8 cellular contexts compared by ENCODE assay signal in the genomic region with DNA sequence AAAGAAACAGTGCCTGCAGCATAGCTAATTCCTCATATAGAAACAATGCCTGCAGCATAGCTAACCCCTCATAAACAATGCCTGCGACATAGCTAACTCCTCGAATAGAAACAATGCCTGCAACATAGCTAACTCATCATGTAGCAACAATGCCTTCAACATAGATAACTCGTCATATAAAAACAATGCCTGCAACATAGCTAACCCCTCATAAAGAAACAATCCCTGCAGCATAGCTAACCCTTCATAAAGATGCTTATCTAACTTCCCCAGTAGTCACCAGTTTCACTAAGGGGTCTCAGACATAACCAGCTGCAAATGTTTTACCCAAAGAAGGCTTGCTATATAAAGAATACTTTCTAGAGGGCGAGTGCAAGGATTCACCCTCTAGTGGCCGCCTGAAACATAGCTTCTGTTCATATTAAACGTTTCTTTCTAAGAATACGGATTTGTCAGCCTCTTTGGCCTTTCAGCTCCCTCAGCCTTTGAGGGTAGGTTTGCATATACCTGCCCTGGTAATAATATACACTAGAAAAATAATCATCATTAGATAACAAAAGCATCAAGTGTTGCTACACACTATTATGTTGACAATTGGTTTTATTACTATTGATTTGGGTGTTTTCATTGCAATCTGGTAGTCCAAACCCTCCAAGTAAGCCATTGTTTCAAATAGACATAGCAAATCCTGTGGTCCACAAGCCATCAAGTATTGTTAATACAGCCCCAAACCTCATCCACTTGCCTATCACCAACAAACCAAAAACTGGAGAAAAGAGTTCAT. TPM values are rescaled to one million over a fixed set of nuclear protein-coding genes. Genes with fewer than 3 reads are reported as not detected.
DNase-seq lines count a peak whose midpoint lies in the region; ATAC-seq and TF ChIP-seq lines count a peak whose summit lies in the region.

No MANE protein-coding gene starts in this region.

- peak; percentile 82 for TF ChIP-seq CTCF in AG04450 (IDR thresholded peaks at IDR 0.05; ENCODE audit: low read depth, low read length)
- peak; percentile 71 for TF ChIP-seq CTCF in GM13977 (IDR thresholded peaks at IDR 0.05; ENCODE audit: extremely low read depth, insufficient read depth, missing control alignments)
- peak; percentile 72 for TF ChIP-seq CTCF in kidney epithelial cell (IDR thresholded peaks at IDR 0.05; ENCODE audit: insufficient read depth, low read length, poor library complexity, severe bottlenecking)
- TF ChIP-seq CTCF in suprapubic skin (IDR thresholded peaks at IDR 0.05), result peak in 1 of 2 donors; percentile 43

- in situ Hi-C loops in GM13977 (cut with MboI; ENCODE audit: low pct_unique_long_range_greater_than_20kb, low sequenced_read_pairs, unreplicated experiment), result no loop called here

- H3K9me3 ChIP-seq in AG04450 (ENCODE audit: control insufficient read depth, insufficient read depth, low read length) (no peaks in the 10 kb centered on the region; the same call in 1 of the 2 replicates), suprapubic skin (no peaks in the 10 kb centered on the region)

- TF ChIP-seq POLR2A in suprapubic skin (IDR thresholded peaks at IDR 0.05), result no peak

- CTCF ChIA-PET in AG04450 (lab: Charles Lee), result interaction anchor here (0.6 to 3.5 kb wide), 27 partner anchors 9 to 685 kb away, joined by 3 to 30 read pairs (median 4); no protein-coding TSS in a partner anchor

- no peaks in the 10 kb centered on the region for H3K27me3 ChIP-seq in AG04450 (ENCODE audit: control insufficient read depth, insufficient read depth, low read length)
- H3K27me3 ChIP-seq in kidney epithelial cell (ENCODE audit: control insufficient read depth, insufficient read depth, low read length), result no peaks in the 10 kb centered on the region
- no peaks in the 10 kb centered on the region for H3K27me3 ChIP-seq in suprapubic skin

- no peaks in the 10 kb centered on the region for H3K4me1 ChIP-seq in suprapubic skin

- no peak for TF ChIP-seq EP300 in suprapubic skin (IDR thresholded peaks at IDR 0.05)

- ATAC-seq in GM18858 (IDR thresholded peaks at IDR 0.05; ENCODE audit: unreplicated experiment), result no peak
- ATAC-seq in HG03521 (IDR thresholded peaks at IDR 0.05; ENCODE audit: unreplicated experiment), result no peak

- no peak overlapping the region for H3K27ac ChIP-seq in AG04450 (ENCODE audit: low read depth, low read length)
- H3K27ac ChIP-seq in suprapubic skin, result no peak overlapping the region

- H3K36me3 ChIP-seq in kidney epithelial cell (ENCODE audit: control insufficient read depth, insufficient read depth, low read length) (no peaks in the 10 kb centered on the region), suprapubic skin (no peaks in the 10 kb centered on the region)

- POLR2A ChIA-PET in AG04450 (lab: Yijun Ruan, JAX), result no interaction called here

- WGBS in suprapubic skin, result 17% methylated on average over 7 of the region's 7 CpGs

- DNase-seq in AG04450 (ENCODE audit: low read depth, low spot score) (peak; percentile 11), GM13977 (ENCODE audit: low spot score) (peak; percentile 35), kidney epithelial cell (ENCODE audit: low read depth) (no peak), NCI-H187 treated with DMSO at 0.1 percent for 48 hours (lab: John Stamatoyannopoulos, UW) (no peak), suprapubic skin (ENCODE audit: low spot score in 2 of 2) (no peak)
- DNase-seq in activated CD4-positive, alpha-beta T cell treated with anti-CD3 and anti-CD28 coated beads, Interleukin-2, amount 50 U/mL, for 1 hour, result peak; percentile 3

- H3K4me3 ChIP-seq in AG04450 (ENCODE audit: low read depth, low read length), result no peak overlapping the region
- no peak overlapping the region for H3K4me3 ChIP-seq in kidney epithelial cell (ENCODE audit: low read depth, low read length)
- H3K4me3 ChIP-seq in suprapubic skin, result no peak overlapping the region

RNA-seq across cellular contexts. Expression of gene FAN1, which starts 44.4 kb away (rescaled TPM):
- polyA plus RNA-seq in AG04450 (2011; rRNA removed), result 10.3 and 11.8 TPM in 2 replicates
- 7.7 and 11.5 TPM in 2 replicates for polyA minus RNA-seq in AG04450 (2011; rRNA and poly(A)+ RNA removed)
- total RNA-seq in kidney epithelial cell, result 12.1 and 16.1 TPM in 2 replicates
- total RNA-seq in suprapubic skin, result 10 to 100 TPM; 16.2 to 45.5 (median 22.8) TPM

Comparison
In these comparisons a context has a peak if more than half of its experiments do, and no peak if none do; other contexts are left out.
1. DNase-seq: peak in AG04450 (single experiment), GM13977 (single experiment) and activated CD4-positive, alpha-beta T cell treated with anti-CD3 and anti-CD28 coated beads, Interleukin-2, amount 50 U/mL, for 1 hour (single experiment); none in kidney epithelial cell (single experiment), NCI-H187 treated with DMSO at 0.1 percent for 48 hours (single experiment) and suprapubic skin (0 of 2).